In genomic region chr16:27374794-27375499, GRCh38 we compare ENCODE assay signal across 8 cellular contexts. TPM values are rescaled to one million over a fixed set of nuclear protein-coding genes. Genes with fewer than 3 reads are reported as not detected.
DNase-seq lines count a peak whose midpoint lies in the region; ATAC-seq and TF ChIP-seq lines count a peak whose summit lies in the region.

No MANE protein-coding gene starts in this region.

- H3K79me2 ChIP-seq in PC-9 (ENCODE audit: low read depth) = no peaks in the 10 kb centered on the region

- intact Hi-C loops in PC-9 (cut with micrococcal nuclease; ENCODE audit: unreplicated experiment) = no loop called here
- intact Hi-C loops in left ventricle myocardium inferior (cut with micrococcal nuclease) = loop anchor here (10.0 kb wide), 1 partner anchor 200 kb away; no protein-coding TSS in a partner anchor

- no peak overlapping the region for H3K4me2 ChIP-seq in PC-9

- peaks cover 8% of the 10 kb centered on the region for H3K9me3 Mint-ChIP-seq in activated naive CD8-positive, alpha-beta T cell treated with anti-CD3 and anti-CD28 coated beads, Interleukin-2, amount 10 ng/mL, durations not matched to agents 7 days and 5 days

- H4K20me1 ChIP-seq in PC-9 (ENCODE audit: insufficient read depth) = no peaks in the 10 kb centered on the region

- H3K9me2 ChIP-seq in PC-9 (ENCODE audit: insufficient read depth) = no peaks in the 10 kb centered on the region

- peaks cover 27% of the 10 kb centered on the region for H3K4me1 Mint-ChIP-seq in activated naive CD8-positive, alpha-beta T cell treated with anti-CD3 and anti-CD28 coated beads, Interleukin-2, amount 10 ng/mL, durations not matched to agents 7 days and 5 days

- DNase-seq in COR-L47 (lab: John Stamatoyannopoulos, UW) (peak; percentile 10), GM19238 (ENCODE audit: insufficient read length, low spot score) (peak; percentile 51), PC-9 (peak; percentile 53 to 60), left ventricle myocardium inferior (peak; percentile 41), pulmonary artery endothelial cell (ENCODE audit: low read depth, low spot score) (peak; percentile 49)
- DNase-seq in activated naive CD8-positive, alpha-beta T cell treated with anti-CD3 and anti-CD28 coated beads, Interleukin-2, amount 10 ng/mL, durations not matched to agents 7 days and 5 days = peak; percentile 58

- BruUV-seq in PC-9 (replicated peaks; lab: Mats Ljungman, UMichigan) = no TSS peak

- no peak overlapping the region for H3K4me3 ChIP-seq in PC-9
- H3K4me3 ChIP-seq in left ventricle myocardium inferior = no peak overlapping the region

- no peaks in the 10 kb centered on the region for H3K27me3 Mint-ChIP-seq in activated naive CD8-positive, alpha-beta T cell treated with anti-CD3 and anti-CD28 coated beads, Interleukin-2, amount 10 ng/mL, durations not matched to agents 7 days and 5 days

- peaks cover 9% of the 10 kb centered on the region for H3K36me3 Mint-ChIP-seq in activated naive CD8-positive, alpha-beta T cell treated with anti-CD3 and anti-CD28 coated beads, Interleukin-2, amount 10 ng/mL, durations not matched to agents 7 days and 5 days

- H3K4me3 Mint-ChIP-seq in activated naive CD8-positive, alpha-beta T cell treated with anti-CD3 and anti-CD28 coated beads, Interleukin-2, amount 10 ng/mL, durations not matched to agents 7 days and 5 days = no peak overlapping the region

- H3F3A ChIP-seq in PC-9 (ENCODE audit: insufficient read depth, low read depth) = 0 out of 2 replicates have a peak, but pooled peaks cover 6% of the 10 kb centered on the region

- H3K9me3 ChIP-seq in PC-9 (ENCODE audit: insufficient read depth, low read depth) = no peaks in the 10 kb centered on the region
- no peaks in the 10 kb centered on the region for H3K9me3 ChIP-seq in left ventricle myocardium inferior (replicated peaks)

- CTCF ChIA-PET in PC-9 (lab: Charles Lee) = no interaction called here

- H3K36me3 ChIP-seq in PC-9 (ENCODE audit: low read depth) = no peaks in the 10 kb centered on the region
- no peaks in the 10 kb centered on the region for H3K36me3 ChIP-seq in left ventricle myocardium inferior

- no peak overlapping the region for H2AFZ ChIP-seq in PC-9

- H3K4me1 ChIP-seq in PC-9 (replicated peaks; ENCODE audit: insufficient read depth) = no peaks in the 10 kb centered on the region
- peaks cover 6% of the 10 kb centered on the region for H3K4me1 ChIP-seq in left ventricle myocardium inferior

- ATAC-seq in HG03520 (IDR thresholded peaks at IDR 0.05; ENCODE audit: unreplicated experiment) (peak; percentile 44), GM18861 (IDR thresholded peaks at IDR 0.05; ENCODE audit: unreplicated experiment) (no peak)
- ATAC-seq in activated naive CD8-positive, alpha-beta T cell treated with anti-CD3 and anti-CD28 coated beads, Interleukin-2, amount 10 ng/mL, durations not matched to agents 7 days and 5 days (ENCODE audit: low read depth) = peak; percentile 33

- peaks cover 16% of the 10 kb centered on the region for H3K27me3 ChIP-seq in PC-9 (ENCODE audit: insufficient read depth, low read depth)
- peaks cover 5% of the 10 kb centered on the region for H3K27me3 ChIP-seq in left ventricle myocardium inferior (ENCODE audit: low read depth)

- no peak overlapping the region for H3K27ac Mint-ChIP-seq in activated naive CD8-positive, alpha-beta T cell treated with anti-CD3 and anti-CD28 coated beads, Interleukin-2, amount 10 ng/mL, durations not matched to agents 7 days and 5 days

- TF ChIP-seq CTCF in PC-9 (conservative IDR thresholded peaks at IDR 0.05) (peak; percentile 67), left ventricle myocardium inferior (IDR thresholded peaks at IDR 0.05; ENCODE audit: borderline replicate concordance) (peak; percentile 52)

- POLR2A ChIA-PET in PC-9 (lab: Charles Lee; ENCODE audit: unreplicated experiment) = no interaction called here
- POLR2A ChIA-PET in activated naive CD8-positive, alpha-beta T cell treated with anti-CD3 and anti-CD28 coated beads, Interleukin-2, amount 10 ng/mL, durations not matched to agents 7 days and 5 days (lab: Charles Lee) = interaction anchor here (1.2 to 4.4 kb wide), 8 partner anchors 8 to 201 kb away, joined by 3 to 28 read pairs (median 8); partner anchors contain the start of gene IL21R

- H3K27ac ChIP-seq in PC-9 (no peak overlapping the region), left ventricle myocardium inferior (replicated peaks) (peak overlapping the region; percentile 29)

RNA-seq across cellular contexts. Expression of gene IL21R, which starts 27.0 kb away (rescaled TPM):
- total RNA-seq in PC-9 (2021) (0.35 and 3.8 TPM in 2 replicates), left ventricle myocardium inferior (0.05 TPM), pulmonary artery endothelial cell (0.04 and 0.07 TPM in 2 replicates)
- 10 to 100 TPM; 27.2 to 27.5 TPM for total RNA-seq in activated naive CD8-positive, alpha-beta T cell treated with anti-CD3 and anti-CD28 coated beads, Interleukin-2, amount 10 ng/mL, durations not matched to agents 7 days and 5 days
